Comparison of ENCODE assay signal across 9 cellular contexts in genomic region chr14:30874999-30875787, GRCh38. TPM values are rescaled to one million over a fixed set of nuclear protein-coding genes. Genes with fewer than 3 reads are reported as not detected.
A peak's percentile ranks its signal among the peaks of the same experiment; 100 is the strongest.
DNase-seq lines count a peak whose midpoint lies in the region; ATAC-seq and TF ChIP-seq lines count a peak whose summit lies in the region.
"Had no signal": no experiment of that assay in that cellular context is flagged by ENCODE, and none has a peak within 500 bp of the region (broad histone marks: within the 10 kb centered on the region; RNA-seq: fewer than 3 reads in every experiment).

No MANE protein-coding gene starts in this region.

- no peaks in the 10 kb centered on the region for H3K9me3 Mint-ChIP-seq in T-helper 1 cell treated with Interleukin-12 subunit alpha and Interleukin-12 subunit beta and Interleukin-4 antibody, amounts not matched to agents 30 μg/mL and 1 μg/mL, for 36 hours
- H3K9me3 Mint-ChIP-seq in nephron progenitor cell: no peaks in the 10 kb centered on the region

- H3K4me1 Mint-ChIP-seq in T-helper 1 cell treated with Interleukin-12 subunit alpha and Interleukin-12 subunit beta and Interleukin-4 antibody, amounts not matched to agents 30 μg/mL and 1 μg/mL, for 36 hours (ENCODE audit: low read depth): peaks cover 4% of the 10 kb centered on the region
- peaks cover 15% of the 10 kb centered on the region for H3K4me1 Mint-ChIP-seq in nephron progenitor cell

- H2AFZ ChIP-seq in ACC112 (ENCODE audit: low read length, unreplicated experiment): peak overlapping the region; percentile 86

- TF ChIP-seq CTCF in epithelial cell of proximal tubule (conservative IDR thresholded peaks at IDR 0.05; ENCODE audit: low read depth, low read length): no peak
- no peak for TF ChIP-seq CTCF in nephron progenitor cell (IDR thresholded peaks at IDR 0.05)

- H3K27ac ChIP-seq in ACC112 (ENCODE audit: low read depth, low read length): no peak overlapping the region
- H3K27ac ChIP-seq: epithelial cell of prostate had no signal

- no peak overlapping the region for H3K27ac Mint-ChIP-seq in T-helper 1 cell treated with Interleukin-12 subunit alpha and Interleukin-12 subunit beta and Interleukin-4 antibody, amounts not matched to agents 30 μg/mL and 1 μg/mL, for 36 hours
- no peak overlapping the region for H3K27ac Mint-ChIP-seq in nephron progenitor cell

- H3K36me3 ChIP-seq in ACC112 (ENCODE audit: insufficient read depth, low read length): no peaks in the 10 kb centered on the region

- peak overlapping the region; percentile 79 for H3K4me3 ChIP-seq in ACC112 (ENCODE audit: low read depth, low read length)
- H3K4me3 ChIP-seq in epithelial cell of proximal tubule (ENCODE audit: low read depth, low read length): peak overlapping the region; percentile 55

- DNase-seq in epithelial cell of proximal tubule (ENCODE audit: low read depth) (no peak), nephron progenitor cell (peak; percentile 26), NCI-H1694 (lab: John Stamatoyannopoulos, UW) (no peak), UCSD-AML1 (lab: John Stamatoyannopoulos, UW; ENCODE audit: unreplicated experiment) (no peak)

- peak overlapping the region; percentile 79 for H3K4me3 Mint-ChIP-seq in T-helper 1 cell treated with Interleukin-12 subunit alpha and Interleukin-12 subunit beta and Interleukin-4 antibody, amounts not matched to agents 30 μg/mL and 1 μg/mL, for 36 hours
- H3K4me3 Mint-ChIP-seq in nephron progenitor cell: peak overlapping the region; percentile 78

- ATAC-seq in GM18870 (IDR thresholded peaks at IDR 0.05; ENCODE audit: unreplicated experiment) (peak; percentile 11), HG03064 (IDR thresholded peaks at IDR 0.05; ENCODE audit: low read depth, unreplicated experiment) (peak; percentile 27)

- peaks cover 60% of the 10 kb centered on the region for H3K27me3 Mint-ChIP-seq in T-helper 1 cell treated with Interleukin-12 subunit alpha and Interleukin-12 subunit beta and Interleukin-4 antibody, amounts not matched to agents 30 μg/mL and 1 μg/mL, for 36 hours (ENCODE audit: low read depth)
- H3K27me3 Mint-ChIP-seq in nephron progenitor cell (ENCODE audit: low read depth, poor library complexity): peaks cover 78% of the 10 kb centered on the region

- H3K36me3 Mint-ChIP-seq in T-helper 1 cell treated with Interleukin-12 subunit alpha and Interleukin-12 subunit beta and Interleukin-4 antibody, amounts not matched to agents 30 μg/mL and 1 μg/mL, for 36 hours (ENCODE audit: low read depth): peaks cover 1% of the 10 kb centered on the region
- H3K36me3 Mint-ChIP-seq in nephron progenitor cell (ENCODE audit: low read depth): no peaks in the 10 kb centered on the region

- H3K4me1 ChIP-seq in ACC112 (ENCODE audit: control insufficient read depth, insufficient read depth, low read length, unreplicated experiment): peaks cover 3% of the 10 kb centered on the region

- peaks cover 56% of the 10 kb centered on the region for H3K27me3 ChIP-seq in ACC112 (ENCODE audit: insufficient read depth, low read length)

- H3K79me2 ChIP-seq in ACC112 (ENCODE audit: control insufficient read depth, insufficient read depth, low read length, unreplicated experiment): no peaks in the 10 kb centered on the region

RNA-seq across cellular contexts. Expression of gene COCH, which starts 0.8 kb away (rescaled TPM):
- total RNA-seq in epithelial cell of proximal tubule: 18.8 and 20.9 TPM in 2 replicates
